21 cellular contexts compared by ENCODE assay signal in the genomic region with DNA sequence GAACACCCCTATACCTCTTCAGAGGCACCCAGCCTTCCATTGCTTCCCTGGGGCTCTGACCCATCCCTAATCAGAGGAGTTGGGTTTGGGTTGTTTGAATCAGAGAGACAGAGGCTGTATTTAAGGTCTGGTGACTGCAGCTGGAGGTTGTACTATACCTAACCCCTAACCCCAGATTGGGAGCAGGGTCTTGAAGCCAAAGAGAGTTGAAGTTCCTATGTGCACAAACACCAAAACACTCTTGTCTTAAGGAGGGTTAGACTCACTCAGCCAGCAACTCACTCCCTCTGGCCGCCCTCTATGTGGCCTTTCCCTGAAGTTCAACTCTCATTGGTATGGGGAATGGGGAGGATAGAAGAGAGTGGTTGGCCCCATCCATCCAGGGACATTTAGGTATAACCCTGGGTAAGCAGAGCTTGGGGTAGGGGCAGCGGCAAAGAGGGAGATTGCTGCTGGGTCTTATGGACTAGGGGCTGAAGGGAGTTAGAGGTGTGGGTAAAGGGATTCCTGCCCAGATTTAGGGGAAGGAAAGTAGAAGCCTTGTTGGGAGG.
DNase-seq lines count a peak whose midpoint lies in the region; ATAC-seq and TF ChIP-seq lines count a peak whose summit lies in the region.
"Had no signal": no experiment of that assay in that cellular context is flagged by ENCODE, and none has a peak within 500 bp of the region (broad histone marks: within the 10 kb centered on the region; RNA-seq: fewer than 3 reads in every experiment).

No MANE protein-coding gene starts in this region.

- CTCF ChIA-PET in Panc1 (lab: Charles Lee): no interaction called here

- BruUV-seq in Panc1 (replicated peaks; lab: Mats Ljungman, UMichigan): no TSS peak

- intact Hi-C loops in activated CD4-positive, alpha-beta T cell treated with anti-CD3 and anti-CD28 coated beads, Interleukin-2, amount 10 ng/mL, durations not matched to agents 24 days and 14 days (cut with micrococcal nuclease): loop anchor here (5.0 kb wide), 3 partner anchors 83 to 307 kb away; a partner anchor contains a TSS
- intact Hi-C loops in Panc1 (cut with micrococcal nuclease; ENCODE audit: unreplicated experiment): no loop called here

- H3K4me1 Mint-ChIP-seq in activated CD4-positive, alpha-beta T cell treated with anti-CD3 and anti-CD28 coated beads, Interleukin-2, amount 10 ng/mL, durations not matched to agents 24 days and 14 days: peaks cover 20% of the 10 kb centered on the region

- in situ Hi-C loops in Panc1 (cut with HindIII; ENCODE audit: low pct_unique_long_range_greater_than_20kb, low sequenced_read_pairs): no loop called here

- no peaks in the 10 kb centered on the region for H3K36me3 Mint-ChIP-seq in activated CD4-positive, alpha-beta T cell treated with anti-CD3 and anti-CD28 coated beads, Interleukin-2, amount 10 ng/mL, durations not matched to agents 24 days and 14 days (ENCODE audit: low read depth)
- H3K36me3 Mint-ChIP-seq: mesothelial cell of epicardium had no signal

- peaks cover 10% of the 10 kb centered on the region for H3K36me3 ChIP-seq in Panc1 (ENCODE audit: control insufficient read depth, insufficient read depth, low read length)
- no peaks in the 10 kb centered on the region for H3K36me3 ChIP-seq in osteoblast (ENCODE audit: insufficient read depth, low read length)
- H3K36me3 ChIP-seq in smooth muscle cell (ENCODE audit: low read depth): no peaks in the 10 kb centered on the region
- H3K36me3 ChIP-seq: gastroesophageal sphincter, right atrium auricular region, suprapubic skin had no signal

- no peaks in the 10 kb centered on the region for H3K9me3 ChIP-seq in Panc1 (ENCODE audit: control insufficient read depth, insufficient read depth, low read depth, low read length)
- no peaks in the 10 kb centered on the region for H3K9me3 ChIP-seq in osteoblast (ENCODE audit: low read depth, low read length)
- no peaks in the 10 kb centered on the region for H3K9me3 ChIP-seq in smooth muscle cell (replicated peaks; ENCODE audit: low read depth)
- H3K9me3 ChIP-seq: gastroesophageal sphincter, right atrium auricular region, suprapubic skin had no signal

- H4K20me1 ChIP-seq in osteoblast (ENCODE audit: insufficient read depth, low read length) (no peaks in the 10 kb centered on the region), smooth muscle cell (ENCODE audit: low read depth) (no peaks in the 10 kb centered on the region)

- peak; percentile 49; the same call in 1 of the 2 replicates for ATAC-seq in Panc1
- no peak for ATAC-seq in HG02759 (IDR thresholded peaks at IDR 0.05; ENCODE audit: unreplicated experiment)
- ATAC-seq: gastroesophageal sphincter, K562, Right ventricle myocardium inferior had no signal

- 20% methylated on average over 2 of the region's 2 CpGs for WGBS in smooth muscle cell (ENCODE audit: low lambda C conversion rate)

- H3K4me2 ChIP-seq in osteoblast (ENCODE audit: insufficient read depth, low read length) (no peak overlapping the region), smooth muscle cell (no peak overlapping the region)

- H3K27me3 Mint-ChIP-seq in activated CD4-positive, alpha-beta T cell treated with anti-CD3 and anti-CD28 coated beads, Interleukin-2, amount 10 ng/mL, durations not matched to agents 24 days and 14 days: peaks cover 69% of the 10 kb centered on the region

- no peaks in the 10 kb centered on the region for H3F3A ChIP-seq in smooth muscle cell (ENCODE audit: low read depth)

- H3K27ac ChIP-seq in Panc1 (ENCODE audit: low read length) (no peak overlapping the region), osteoblast (ENCODE audit: low read depth, low read length) (no peak overlapping the region), smooth muscle cell (ENCODE audit: low read depth) (no peak overlapping the region)
- H3K27ac ChIP-seq: gastroesophageal sphincter, right atrium auricular region, suprapubic skin had no signal

- POLR2A ChIA-PET in Panc1 (lab: Charles Lee): no interaction called here

- H2AFZ ChIP-seq in osteoblast (ENCODE audit: low read length) (no peak overlapping the region), smooth muscle cell (ENCODE audit: low read depth) (no peak overlapping the region)

- H3K27ac Mint-ChIP-seq in activated CD4-positive, alpha-beta T cell treated with anti-CD3 and anti-CD28 coated beads, Interleukin-2, amount 10 ng/mL, durations not matched to agents 24 days and 14 days: no peak overlapping the region
- H3K27ac Mint-ChIP-seq: activated CD4-positive, alpha-beta T cell treated with anti-CD3 and anti-CD28 coated beads, Interleukin-2, amount 10 ng/mL, durations not matched to agents 7 days and 5 days; mesothelial cell of epicardium had no signal

- H3K9me3 Mint-ChIP-seq in activated CD4-positive, alpha-beta T cell treated with anti-CD3 and anti-CD28 coated beads, Interleukin-2, amount 10 ng/mL, durations not matched to agents 24 days and 14 days: no peaks in the 10 kb centered on the region
- H3K9me3 Mint-ChIP-seq: activated CD4-positive, alpha-beta T cell treated with anti-CD3 and anti-CD28 coated beads, Interleukin-2, amount 10 ng/mL, durations not matched to agents 7 days and 5 days; mesothelial cell of epicardium had no signal

- peak overlapping the region; percentile 26 for H3K4me3 Mint-ChIP-seq in activated CD4-positive, alpha-beta T cell treated with anti-CD3 and anti-CD28 coated beads, Interleukin-2, amount 10 ng/mL, durations not matched to agents 24 days and 14 days
- H3K4me3 Mint-ChIP-seq: activated CD4-positive, alpha-beta T cell treated with anti-CD3 and anti-CD28 coated beads, Interleukin-2, amount 10 ng/mL, durations not matched to agents 7 days and 5 days; mesothelial cell of epicardium had no signal

- H3K27me3 ChIP-seq in Panc1 (ENCODE audit: control insufficient read depth, insufficient read depth, low read length) (no peaks in the 10 kb centered on the region), osteoblast (ENCODE audit: insufficient read depth, low read length) (peaks cover 88% of the 10 kb centered on the region), smooth muscle cell (ENCODE audit: low read depth) (peaks cover 99% of the 10 kb centered on the region)

- H3K79me2 ChIP-seq in osteoblast (ENCODE audit: insufficient read depth, low read length) (no peaks in the 10 kb centered on the region), smooth muscle cell (ENCODE audit: low read depth) (no peaks in the 10 kb centered on the region)

- TF ChIP-seq CTCF in Panc1 (IDR thresholded peaks at IDR 0.05): no peak
- TF ChIP-seq CTCF in osteoblast (IDR thresholded peaks at IDR 0.05; ENCODE audit: extremely low read depth, low read depth, low read length): no peak
- TF ChIP-seq CTCF in smooth muscle cell (IDR thresholded peaks at IDR 0.05; ENCODE audit: borderline replicate concordance, insufficient read depth, poor library complexity, severe bottlenecking): no peak

- H3K4me1 ChIP-seq in Panc1 (ENCODE audit: control insufficient read depth, insufficient read depth, low read length) (no peaks in the 10 kb centered on the region), osteoblast (ENCODE audit: insufficient read depth, low read length) (no peaks in the 10 kb centered on the region), smooth muscle cell (ENCODE audit: low read depth) (peaks cover 19% of the 10 kb centered on the region)

- DNase-seq in activated CD4-positive, alpha-beta T cell treated with anti-CD3 and anti-CD28 coated beads, Interleukin-2, amount 10 ng/mL, durations not matched to agents 24 days and 14 days: no peak
- no peak for DNase-seq in activated CD4-positive, alpha-beta T cell treated with anti-CD3 and anti-CD28 coated beads, Interleukin-2, amount 50 U/mL, for 48 hours
- no peak for DNase-seq in Panc1 (ENCODE audit: low read depth, low spot score)
- peak; percentile 40 for DNase-seq in islet precursor cell
- peak; percentile 83 for DNase-seq in osteoblast (ENCODE audit: insufficient read length, low spot score, missing footprints)
- DNase-seq in smooth muscle cell (lab: John Stamatoyannopoulos, UW; ENCODE audit: unreplicated experiment): no peak
- no peak for DNase-seq in OCI-M2 (lab: John Stamatoyannopoulos, UW; ENCODE audit: unreplicated experiment)
- DNase-seq: activated CD4-positive, alpha-beta T cell treated with anti-CD3 and anti-CD28 coated beads, Interleukin-2, amount 10 ng/mL, durations not matched to agents 7 days and 5 days; activated naive CD4-positive, alpha-beta T cell; aorta; cerebellar nuclear complex; NCI-H1694; NCI-H2171 treated with DMSO at 0.1 percent for 48 hours; SW 1271 had no signal

- H3K4me3 ChIP-seq in Panc1 (ENCODE audit: low read depth in 2 of 2, low read length in 2 of 2) (no peak overlapping the region), osteoblast (ENCODE audit: insufficient read depth, low read length) (no peak overlapping the region), smooth muscle cell (no peak overlapping the region)
- H3K4me3 ChIP-seq: gastroesophageal sphincter, K562, right atrium auricular region, suprapubic skin had no signal

- H3K9ac ChIP-seq in smooth muscle cell (ENCODE audit: low read depth): no peak overlapping the region

Comparison
In these comparisons a context has a peak if more than half of its experiments do, and no peak if none do; other contexts are left out.
1. DNase-seq: peak in islet precursor cell (single experiment) and osteoblast (single experiment); none in activated CD4-positive, alpha-beta T cell treated with anti-CD3 and anti-CD28 coated beads, Interleukin-2, amount 10 ng/mL, durations not matched to agents 24 days and 14 days (single experiment), activated CD4-positive, alpha-beta T cell treated with anti-CD3 and anti-CD28 coated beads, Interleukin-2, amount 50 U/mL, for 48 hours (0 of 2), Panc1 (single experiment), smooth muscle cell (single experiment) and OCI-M2 (single experiment).